Comparison of ENCODE assay signal across 8 cellular contexts in genomic region chr1:109980324-109981127, GRCh38. TPM values are rescaled to one million over a fixed set of nuclear protein-coding genes. Genes with fewer than 3 reads are reported as not detected.
A peak's percentile ranks its signal among the peaks of the same experiment; 100 is the strongest.
DNase-seq lines count a peak whose midpoint lies in the region; ATAC-seq and TF ChIP-seq lines count a peak whose summit lies in the region.

No MANE protein-coding gene starts in this region.

- intact Hi-C loops in right cardiac atrium (cut with DNase I) = loop anchor here (5.0 to 10.0 kb wide), 8 partner anchors 68 to 436 kb away; partner anchors contain the start of genes GNAI3 (in 2 of the 4) and CSF1 (in 1 of the 4)

- H3K27ac ChIP-seq in VCaP (peak overlapping the region; percentile 2; the same call in 1 of the 2 replicates), right cardiac atrium (ENCODE audit: low read length) (no peak overlapping the region)

- 70% methylated on average over 8 of the region's 8 CpGs for WGBS in right cardiac atrium

- no peak overlapping the region for H3K4me3 Mint-ChIP-seq in stimulated activated naive CD8-positive, alpha-beta T cell treated with anti-CD3 and anti-CD28 coated beads, Interleukin-15, amount 100 ng/mL, for 72 hours

- TF ChIP-seq CTCF in VCaP (conservative IDR thresholded peaks at IDR 0.05) = peak; percentile 80

- peaks cover 28% of the 10 kb centered on the region for H3K27me3 Mint-ChIP-seq in stimulated activated naive CD8-positive, alpha-beta T cell treated with anti-CD3 and anti-CD28 coated beads, Interleukin-15, amount 100 ng/mL, for 72 hours

- no peak overlapping the region for H3K4me3 ChIP-seq in right cardiac atrium (ENCODE audit: low read length)

- no peaks in the 10 kb centered on the region for H3K27me3 ChIP-seq in right cardiac atrium (ENCODE audit: control insufficient read depth, insufficient read depth)

- ATAC-seq in stimulated activated naive CD8-positive, alpha-beta T cell treated with anti-CD3 and anti-CD28 coated beads, Interleukin-15, Interleukin-2, amounts not matched to agents 100 U/mL and 50 U/mL, for 24 hours = no peak
- ATAC-seq in stimulated activated naive CD8-positive, alpha-beta T cell treated with anti-CD3 and anti-CD28 coated beads, Interleukin-15, amount 100 ng/mL, for 72 hours = no peak
- ATAC-seq in right cardiac atrium = no peak
- no peak for ATAC-seq in HG03095 (IDR thresholded peaks at IDR 0.05; ENCODE audit: unreplicated experiment)

- H3K4me1 Mint-ChIP-seq in stimulated activated naive CD8-positive, alpha-beta T cell treated with anti-CD3 and anti-CD28 coated beads, Interleukin-15, amount 100 ng/mL, for 72 hours = peaks cover 8% of the 10 kb centered on the region

- H3K27ac Mint-ChIP-seq in stimulated activated naive CD8-positive, alpha-beta T cell treated with anti-CD3 and anti-CD28 coated beads, Interleukin-15, amount 100 ng/mL, for 72 hours = peak overlapping the region in 1 of 2 donors; percentile 42

- peaks cover 13% of the 10 kb centered on the region for H3K4me1 ChIP-seq in right cardiac atrium (ENCODE audit: control insufficient read depth, insufficient read depth, low read length)

- H3K9me3 Mint-ChIP-seq in stimulated activated naive CD8-positive, alpha-beta T cell treated with anti-CD3 and anti-CD28 coated beads, Interleukin-15, amount 100 ng/mL, for 72 hours = no peaks in the 10 kb centered on the region

- H3K9me3 ChIP-seq in right cardiac atrium (ENCODE audit: control insufficient read depth, low read length) = no peaks in the 10 kb centered on the region

- peak; percentile 14 for DNase-seq in stimulated activated naive CD8-positive, alpha-beta T cell treated with anti-CD3 and anti-CD28 coated beads, Interleukin-15, Interleukin-2, amounts not matched to agents 100 U/mL and 50 U/mL, for 24 hours
- no peak for DNase-seq in stimulated activated naive CD8-positive, alpha-beta T cell treated with anti-CD3 and anti-CD28 coated beads, Interleukin-15, amount 100 ng/mL, for 72 hours
- DNase-seq in right cardiac atrium (peak in 2 of 3 donors; percentile 50 to 56), NK-92 (lab: John Stamatoyannopoulos, UW; ENCODE audit: unreplicated experiment) (no peak)
- DNase-seq in NK-92 treated with Interleukin-12 subunit alpha and Interleukin-12 subunit beta, amount 100 ng/mL, for 24 hours (lab: John Stamatoyannopoulos, UW) = no peak
- no peak for DNase-seq in central memory CD4-positive, alpha-beta T cell

RNA-seq across cellular contexts. Expression of gene AHCYL1, which starts 4.0 kb away (rescaled TPM):
- total RNA-seq in right cardiac atrium = 10 to 100 TPM; 37.4 to 49.6 (median 43.8) TPM
- 27.7 TPM for polyA plus RNA-seq in right cardiac atrium

RNA-seq across cellular contexts. Expression of gene STRIP1, which starts 53.9 kb away (rescaled TPM):
- 10 to 100 TPM; 17.9 to 20.5 (median 18.8) TPM for total RNA-seq in right cardiac atrium
- polyA plus RNA-seq in right cardiac atrium = 10.8 TPM

Comparison
In these comparisons a context has a peak if more than half of its experiments do, and no peak if none do; other contexts are left out.
1. DNase-seq: peak in stimulated activated naive CD8-positive, alpha-beta T cell treated with anti-CD3 and anti-CD28 coated beads, Interleukin-15, Interleukin-2, amounts not matched to agents 100 U/mL and 50 U/mL, for 24 hours (single experiment) and right cardiac atrium (2 of 3); none in stimulated activated naive CD8-positive, alpha-beta T cell treated with anti-CD3 and anti-CD28 coated beads, Interleukin-15, amount 100 ng/mL, for 72 hours (0 of 2), NK-92 treated with Interleukin-12 subunit alpha and Interleukin-12 subunit beta, amount 100 ng/mL, for 24 hours (single experiment), NK-92 (single experiment) and central memory CD4-positive, alpha-beta T cell (single experiment).